Comparison of ENCODE assay signal across 13 cellular contexts in the genomic region with DNA sequence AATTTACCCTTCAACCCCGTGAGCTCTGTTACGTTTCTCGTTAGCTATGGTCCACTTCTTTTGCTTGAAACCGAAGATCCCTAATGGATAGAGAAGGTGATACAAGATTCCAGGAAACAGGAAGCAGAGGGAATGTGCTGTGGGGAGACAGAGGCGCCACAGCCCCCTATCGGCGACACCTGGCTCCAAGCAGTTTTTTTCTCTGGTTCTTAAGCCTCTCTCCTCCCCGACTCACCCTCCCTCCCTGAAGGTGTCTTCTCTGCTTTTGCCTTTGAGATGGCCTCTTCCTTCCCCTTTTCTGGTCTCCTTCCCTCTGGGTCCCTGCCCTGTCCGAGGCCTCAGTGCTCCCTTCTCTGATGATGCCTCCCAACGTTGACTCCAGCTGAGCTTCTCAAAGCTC. TPM values are rescaled to one million over a fixed set of nuclear protein-coding genes. Genes with fewer than 3 reads are reported as not detected.
DNase-seq lines count a peak whose midpoint lies in the region; ATAC-seq and TF ChIP-seq lines count a peak whose summit lies in the region.
"Had no signal": no experiment of that assay in that cellular context is flagged by ENCODE, and none has a peak within 500 bp of the region (broad histone marks: within the 10 kb centered on the region; RNA-seq: fewer than 3 reads in every experiment).

No MANE protein-coding gene starts in this region.

- BruUV-seq in PC-3 (replicated peaks; lab: Mats Ljungman, UMichigan), result no TSS peak

- H3K36me3 ChIP-seq in PC-3 (ENCODE audit: low read depth, low read length), result no peaks in the 10 kb centered on the region
- no peaks in the 10 kb centered on the region for H3K36me3 ChIP-seq in upper lobe of right lung
- no peaks in the 10 kb centered on the region for H3K36me3 ChIP-seq in SJCRH30

- TF ChIP-seq CTCF in PC-3 (conservative IDR thresholded peaks at IDR 0.05; ENCODE audit: low read depth, low read length) (0 out of 2 replicates have a peak, but pooled peaks have one; percentile 9), fibroblast of villous mesenchyme (IDR thresholded peaks at IDR 0.05; ENCODE audit: insufficient read depth, low read depth, low read length) (peak; percentile 18), upper lobe of right lung (IDR thresholded peaks at IDR 0.05) (peak; percentile 15)

- H3K79me2 ChIP-seq in PC-3 (ENCODE audit: low read length), result no peaks in the 10 kb centered on the region

- no peaks in the 10 kb centered on the region for H3F3A ChIP-seq in PC-3 (ENCODE audit: low read length, unreplicated experiment)

- H3K4me1 ChIP-seq in right cardiac atrium (ENCODE audit: control insufficient read depth, insufficient read depth, low read length) (no peaks in the 10 kb centered on the region), PC-3 (ENCODE audit: insufficient read depth, low read length) (no peaks in the 10 kb centered on the region), upper lobe of right lung (peaks cover 15% of the 10 kb centered on the region), SJCRH30 (no peaks in the 10 kb centered on the region)

- no peak for ATAC-seq in right cardiac atrium
- no peak for ATAC-seq in PC-3
- ATAC-seq in upper lobe of right lung, result peak; percentile 34
- ATAC-seq: T-cell had no signal

- WGBS in right cardiac atrium, result 45% methylated on average over 10 of the region's 10 CpGs

- no peaks in the 10 kb centered on the region for H3K9me3 ChIP-seq in right cardiac atrium (ENCODE audit: control insufficient read depth, low read length)
- H3K9me3 ChIP-seq in PC-3 (ENCODE audit: low read length), result no peaks in the 10 kb centered on the region
- H3K9me3 ChIP-seq in upper lobe of right lung, result no peaks in the 10 kb centered on the region
- no peaks in the 10 kb centered on the region for H3K9me3 ChIP-seq in SJCRH30 (replicated peaks)

- CTCF ChIA-PET in PC-3 (lab: Charles Lee), result no interaction called here

- no peaks in the 10 kb centered on the region for H4K20me1 ChIP-seq in PC-3 (ENCODE audit: low read length)

- H3K27ac ChIP-seq in right cardiac atrium (ENCODE audit: low read length) (no peak overlapping the region), PC-3 (ENCODE audit: low read length) (no peak overlapping the region), upper lobe of right lung (no peak overlapping the region), SJCRH30 (no peak overlapping the region)

- intact Hi-C loops in cardiac septum (cut with DNase I), result no loop called here
- intact Hi-C loops in right cardiac atrium (cut with DNase I), result no loop called here
- intact Hi-C loops in PC-3 (cut with micrococcal nuclease), result no loop called here
- intact Hi-C loops in upper lobe of right lung (cut with DNase I), result loop anchor here (10.0 kb wide), 1 partner anchor 62 kb away; no protein-coding TSS in a partner anchor

- H3K27me3 ChIP-seq in right cardiac atrium (ENCODE audit: control insufficient read depth, insufficient read depth) (no peaks in the 10 kb centered on the region), PC-3 (ENCODE audit: low read length) (no peaks in the 10 kb centered on the region), upper lobe of right lung (no peaks in the 10 kb centered on the region), SJCRH30 (no peaks in the 10 kb centered on the region)

- DNase-seq in cardiac septum (ENCODE audit: low spot score), result peak; percentile 79
- no peak for DNase-seq in right cardiac atrium
- DNase-seq in PC-3, result no peak
- DNase-seq in fibroblast of villous mesenchyme (ENCODE audit: low read depth), result no peak
- peak; percentile 53 for DNase-seq in upper lobe of right lung
- DNase-seq in HPDE6-E6E7 (ENCODE audit: extremely low spot score), result no peak
- no peak for DNase-seq in cortex of kidney (lab: John Stamatoyannopoulos, UW)
- no peak for DNase-seq in SJCRH30
- DNase-seq: activated CD8-positive, alpha-beta memory T cell treated with anti-CD3 and anti-CD28 coated beads, Interleukin-2, amount 50 U/mL, for 48 hours; retina; T-cell had no signal

- no peak overlapping the region for H3K4me2 ChIP-seq in PC-3 (ENCODE audit: low read length)

- H3K4me3 ChIP-seq in right cardiac atrium (ENCODE audit: low read length), result no peak overlapping the region
- no peak overlapping the region for H3K4me3 ChIP-seq in PC-3 (ENCODE audit: low read length)
- no peak overlapping the region for H3K4me3 ChIP-seq in fibroblast of villous mesenchyme (ENCODE audit: low read depth, low read length)
- H3K4me3 ChIP-seq in upper lobe of right lung, result no peak overlapping the region
- no peak overlapping the region for H3K4me3 ChIP-seq in SJCRH30
- H3K4me3 ChIP-seq: lung had no signal

- no peak overlapping the region for H2AFZ ChIP-seq in PC-3 (ENCODE audit: low read length)

- POLR2A ChIA-PET in PC-3 (lab: Charles Lee; ENCODE audit: unreplicated experiment), result interaction anchor here (0.6 kb wide), 1 partner anchor 60 kb away, joined by 7 read pairs; no protein-coding TSS in a partner anchor

- H3K9ac ChIP-seq in PC-3 (ENCODE audit: low read length), result no peak overlapping the region

- no peaks in the 10 kb centered on the region for H3K9me2 ChIP-seq in PC-3 (replicated peaks; ENCODE audit: low read length)

RNA-seq across cellular contexts. Expression of a gene that starts 14.2 kb away (rescaled TPM):
- total RNA-seq in cardiac septum (1.7 TPM), right cardiac atrium (under 1 TPM; 0.23 to 0.94 (median 0.65) TPM), PC-3 (2014; rRNA removed) (not detected in 2 replicates), fibroblast of villous mesenchyme (not detected in 2 replicates), upper lobe of right lung (9.0 TPM)
- 0.14 TPM for polyA plus RNA-seq in right cardiac atrium
- total RNA-seq in SJCRH30 (2014; rRNA removed; shearing (Covaris generic)), result not detected in 2 replicates
- total RNA-seq: T-cell had no signal
- polyA plus RNA-seq: IgD-negative memory B cell had no signal

RNA-seq across cellular contexts. Expression of a gene that starts 39.0 kb away (rescaled TPM):
- total RNA-seq in cardiac septum (0.54 TPM), right cardiac atrium (1 to 10 TPM; 1.3 to 1.9 (median 1.6) TPM), PC-3 (2014; rRNA removed) (11.3 TPM in 2 replicates), fibroblast of villous mesenchyme (2.2 and 3.2 TPM in 2 replicates), upper lobe of right lung (0.52 TPM)
- polyA plus RNA-seq in right cardiac atrium, result 2.6 TPM
- total RNA-seq in SJCRH30 (2014; rRNA removed; shearing (Covaris generic)), result 15.8 and 16.6 TPM in 2 replicates

Comparison
In these comparisons a context has a peak if more than half of its experiments do, and no peak if none do; other contexts are left out.
1. DNase-seq: peak in cardiac septum (single experiment) and upper lobe of right lung (single experiment); none in right cardiac atrium (0 of 3), PC-3 (single experiment), fibroblast of villous mesenchyme (single experiment), HPDE6-E6E7 (single experiment), cortex of kidney (single experiment) and SJCRH30 (0 of 2).
2. Peak in every context shown above with its lines, with median percentiles within 50 percentile points of each other: CTCF ChIP-seq.